In the genomic region with DNA sequence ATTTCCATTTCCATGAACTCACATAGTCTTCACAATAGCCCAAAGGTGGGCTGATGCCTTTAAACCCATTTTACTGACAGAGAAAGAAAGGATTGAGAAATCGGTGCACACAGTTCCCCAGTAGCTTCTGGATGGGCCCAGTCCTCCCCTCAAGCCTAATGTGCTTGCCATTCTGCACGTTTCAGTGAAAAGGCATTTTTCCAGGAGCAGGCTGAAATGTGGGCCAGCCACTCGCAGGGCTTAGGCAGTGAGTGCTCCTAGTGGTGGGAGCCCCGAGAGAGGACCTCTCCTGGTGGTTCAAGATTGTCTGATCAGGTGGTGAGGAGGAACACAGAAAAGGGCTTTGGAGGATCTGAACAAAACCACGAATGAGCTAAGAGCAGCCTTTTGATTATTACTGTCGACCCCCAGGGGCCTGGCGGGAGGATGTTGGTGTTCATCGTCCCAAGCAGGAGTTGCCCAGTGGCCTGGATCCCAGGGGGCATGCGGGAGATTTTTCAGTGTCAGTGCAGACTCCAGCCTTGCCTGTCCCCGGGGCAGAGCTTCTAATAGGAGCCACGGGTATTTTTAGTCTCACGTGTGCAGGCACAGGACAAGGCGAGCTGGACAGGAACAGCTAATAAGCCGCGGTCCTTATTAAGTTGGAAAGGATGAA, we compare ENCODE assay signal across 24 cellular contexts. TPM values are rescaled to one million over a fixed set of nuclear protein-coding genes. Genes with fewer than 3 reads are reported as not detected.
"Had no signal": no experiment of that assay in that cellular context is flagged by ENCODE, and none has a peak within 500 bp of the region (broad histone marks: within the 10 kb centered on the region; RNA-seq: fewer than 3 reads in every experiment).

No MANE protein-coding gene starts in this region.

- H3K36me3 ChIP-seq: lower lobe of right lung, spleen, thoracic aorta had no signal

- ATAC-seq: activated CD4-positive, alpha-beta T cell treated with anti-CD3 and anti-CD28 coated beads for 36 hours; activated naive CD8-positive, alpha-beta T cell treated with anti-CD3 and anti-CD28 coated beads, Interleukin-2, amount 50 U/mL, for 24 hours; body of pancreas; esophagus mucosa; left colon; lower lobe of right lung; naive thymus-derived CD4-positive, alpha-beta T cell had no signal

- DNase-seq: activated CD4-positive, alpha-beta T cell treated with anti-CD3 and anti-CD28 coated beads for 36 hours; activated CD4-positive, alpha-beta T cell treated with anti-CD3 and anti-CD28 coated beads, Interleukin-2, amount 50 U/mL, for 48 hours; activated effector memory CD4-positive, alpha-beta T cell treated with anti-CD3 and anti-CD28 coated beads, Interleukin-2, amount 50 U/mL, for 16 hours; activated naive CD4-positive, alpha-beta T cell treated with anti-CD3 and anti-CD28 coated beads, Interleukin-2, amount 50 U/mL, for 16 hours; activated naive CD8-positive, alpha-beta T cell treated with anti-CD3 and anti-CD28 coated beads, Interleukin-2, amount 50 U/mL, for 24 hours; body of pancreas; effector memory CD4-positive, alpha-beta T cell; foreskin melanocyte; glutamatergic neuron; hypothalamus; left colon; lower lobe of right lung; mesendoderm; naive thymus-derived CD4-positive, alpha-beta T cell; occipital lobe; spleen; stimulated activated CD4-positive, alpha-beta T cell treated with anti-CD3 and anti-CD28 coated beads, Interleukin-4, amount 100 ng/mL, for 1 hour; stimulated activated naive CD4-positive, alpha-beta T cell; T-helper 9 cell had no signal

- H3K27ac ChIP-seq: body of pancreas, lower lobe of right lung, spleen, thoracic aorta had no signal

- H3K9me3 ChIP-seq: body of pancreas, lower lobe of right lung, thoracic aorta had no signal

- H3K4me3 ChIP-seq: body of pancreas, lower lobe of right lung, spleen, thoracic aorta had no signal

- H3K4me1 ChIP-seq: body of pancreas, lower lobe of right lung, spleen had no signal

- H3K27me3 ChIP-seq: body of pancreas had no signal

RNA-seq across cellular contexts. Expression of a gene that starts 8.7 kb away (rescaled TPM):
- total RNA-seq: activated CD4-positive, alpha-beta T cell treated with anti-CD3 and anti-CD28 coated beads for 36 hours; dermis microvascular lymphatic vessel endothelial cell; endothelial cell of umbilical vein; esophagus mucosa; naive thymus-derived CD4-positive, alpha-beta T cell; T-helper 1 cell treated with Interleukin-12 subunit alpha and Interleukin-12 subunit beta and Interleukin-4 antibody, amounts not matched to agents 30 ng/mL and 1 ng/mL, for 36 hours had no signal
